Comparison of ENCODE assay signal across 8 cellular contexts in genomic region chr1:35769759-35770446, GRCh38. TPM values are rescaled to one million over a fixed set of nuclear protein-coding genes. Genes with fewer than 3 reads are reported as not detected.
DNase-seq lines count a peak whose midpoint lies in the region; ATAC-seq and TF ChIP-seq lines count a peak whose summit lies in the region.

CLSPN (minus strand) TSS chr1:35769978; CDS start chr1:35769870, 108 bp downstream.

- H3K36me3 ChIP-seq in gastroesophageal sphincter (no peaks in the 10 kb centered on the region), suprapubic skin (no peaks in the 10 kb centered on the region)

- H3K4me1 ChIP-seq in gastroesophageal sphincter (peaks cover 0 to 22% (median 4%) of the 10 kb centered on the region in 3 donors), suprapubic skin (peaks cover 9% of the 10 kb centered on the region)

- H3K27me3 Mint-ChIP-seq in activated naive CD4-positive, alpha-beta T cell treated with anti-CD3 and anti-CD28 coated beads for 36 hours (ENCODE audit: low read depth) = no peaks in the 10 kb centered on the region

- CTCF ChIA-PET in activated naive CD4-positive, alpha-beta T cell treated with anti-CD3 and anti-CD28 coated beads for 36 hours (lab: Charles Lee) = interaction anchor here (0.6 to 6.0 kb wide), 11 partner anchors 43 to 358 kb away, joined by 3 to 36 read pairs (median 3); partner anchors contain the start of gene C1orf216

- H3K27ac Mint-ChIP-seq in activated naive CD4-positive, alpha-beta T cell treated with anti-CD3 and anti-CD28 coated beads for 36 hours = peak within 1 kb of the TSS; percentile 97

- TF ChIP-seq POLR2A in gastroesophageal sphincter (IDR thresholded peaks at IDR 0.05) (no peak), suprapubic skin (IDR thresholded peaks at IDR 0.05) (no peak)

- H3K4me3 Mint-ChIP-seq in activated naive CD4-positive, alpha-beta T cell treated with anti-CD3 and anti-CD28 coated beads for 36 hours = peak within 1 kb of the TSS; percentile 98

- H3K9me3 ChIP-seq in gastroesophageal sphincter = no peaks in the 10 kb centered on the region
- H3K9me3 ChIP-seq in suprapubic skin = no peaks in the 10 kb centered on the region

- peak within 1 kb of the TSS; percentile 48 for H3K4me3 ChIP-seq in HFF-Myc (replicated peaks; ENCODE audit: low read depth, low read length)
- peak within 1 kb of the TSS; percentile 56 to 88 for H3K4me3 ChIP-seq in gastroesophageal sphincter
- H3K4me3 ChIP-seq in suprapubic skin = peak within 1 kb of the TSS; percentile 89

- H3K36me3 Mint-ChIP-seq in activated naive CD4-positive, alpha-beta T cell treated with anti-CD3 and anti-CD28 coated beads for 36 hours (ENCODE audit: low read depth) = peaks cover 10% of the 10 kb centered on the region

- TF ChIP-seq EP300 in gastroesophageal sphincter (IDR thresholded peaks at IDR 0.05) (no peak), suprapubic skin (IDR thresholded peaks at IDR 0.05) (no peak)

- H3K27ac ChIP-seq in gastroesophageal sphincter = peak within 1 kb of the TSS; percentile 14 to 85 (median 84)
- peak within 1 kb of the TSS; percentile 52 for H3K27ac ChIP-seq in suprapubic skin

- ATAC-seq in gastroesophageal sphincter = peak; percentile 99

- intact Hi-C loops in activated naive CD4-positive, alpha-beta T cell treated with anti-CD3 and anti-CD28 coated beads for 36 hours (cut with micrococcal nuclease) = loop anchor here (1.0 to 10.0 kb wide), 6 partner anchors 51 to 915 kb away; partner anchors contain the start of genes AGO3, KIAA0319L, NCDN and PSMB2

- H3K4me1 Mint-ChIP-seq in activated naive CD4-positive, alpha-beta T cell treated with anti-CD3 and anti-CD28 coated beads for 36 hours (ENCODE audit: low read depth) = peaks cover 8% of the 10 kb centered on the region

- no peaks in the 10 kb centered on the region for H3K9me3 Mint-ChIP-seq in activated naive CD4-positive, alpha-beta T cell treated with anti-CD3 and anti-CD28 coated beads for 36 hours

- H3K27me3 ChIP-seq in gastroesophageal sphincter = no peaks in the 10 kb centered on the region
- no peaks in the 10 kb centered on the region for H3K27me3 ChIP-seq in suprapubic skin

- WGBS in gastroesophageal sphincter (ENCODE audit: low coverage in 1 of 2), 2 donors = 0% methylated on average over 9 of the region's 34 CpGs; no CpG with 5 or more reads in 1 of the 2 donors
- WGBS in suprapubic skin = 2% methylated on average over 9 of the region's 34 CpGs

- DNase-seq in GM03348 (ENCODE audit: low spot score) = peak; percentile 100
- DNase-seq in HFF-Myc (ENCODE audit: extremely low read depth, low read depth) = peak; percentile 85
- peak; percentile 98 for DNase-seq in NAMALWA (ENCODE audit: low spot score)
- peak; percentile 97 for DNase-seq in SK-N-DZ (ENCODE audit: low spot score)
- peak; percentile 98 for DNase-seq in activated naive CD4-positive, alpha-beta T cell treated with anti-CD3 and anti-CD28 coated beads for 36 hours
- DNase-seq in non-pigmented ciliary epithelial cell (ENCODE audit: low read depth) = peak; percentile 84
- DNase-seq in suprapubic skin (ENCODE audit: low spot score in 2 of 2) = peak; percentile 95 to 97

- TF ChIP-seq CTCF in HFF-Myc (IDR thresholded peaks at IDR 0.05; ENCODE audit: low read depth, low read length, missing control alignments) = no peak
- no peak for TF ChIP-seq CTCF in gastroesophageal sphincter (IDR thresholded peaks at IDR 0.05)
- no peak for TF ChIP-seq CTCF in suprapubic skin (IDR thresholded peaks at IDR 0.05)

RNA-seq across cellular contexts. Expression of gene CLSPN, which starts in this region (rescaled TPM):
- polyA plus RNA-seq in SK-N-DZ (2014; cell fraction: cytosol; rRNA removed) = 16.2 and 22.4 TPM in 2 replicates
- 8.7 and 13.2 TPM in 2 replicates for polyA plus RNA-seq in SK-N-DZ (2014; cell fraction: nucleus; rRNA removed)
- 10 to 100 TPM; 48.9 to 51.8 TPM for total RNA-seq in activated naive CD4-positive, alpha-beta T cell treated with anti-CD3 and anti-CD28 coated beads for 36 hours
- under 1 TPM in 3 of 4 donors, not detected in 1; 0.08 to 0.99 (median 0.13) TPM for total RNA-seq in gastroesophageal sphincter
- total RNA-seq in suprapubic skin = 1 to 10 TPM in 2 of 4 donors, under 1 TPM in 2; 0.13 to 1.8 (median 0.93) TPM

Comparison
In these comparisons a context has a peak if more than half of its experiments do, and no peak if none do; other contexts are left out.
1. Peak in every context shown above with its lines: DNase-seq, ATAC-seq, H3K4me3 ChIP-seq and H3K27ac ChIP-seq.
2. RNA of gene CLSPN (total RNA-seq): 48.9 to 51.8 TPM in activated naive CD4-positive, alpha-beta T cell treated with anti-CD3 and anti-CD28 coated beads for 36 hours; 0.13 to 1.8 TPM in suprapubic skin and 0.08 to 0.99 TPM in gastroesophageal sphincter; every median in the first group is over 10 times any median in the second.
3. Peak in ATAC-seq, H3K4me3 ChIP-seq and H3K27ac ChIP-seq in gastroesophageal sphincter; RNA of the gene not detected or under 1 TPM.